31 cellular contexts compared by ENCODE assay signal in genomic region chr12:64142784-64143183, GRCh38.
"Had no signal": no experiment of that assay in that cellular context is flagged by ENCODE, and none has a peak within 500 bp of the region (broad histone marks: within the 10 kb centered on the region; RNA-seq: fewer than 3 reads in every experiment).

No MANE protein-coding gene starts in this region.

- H3K27me3 Mint-ChIP-seq: activated B cell treated with CpG ODN at 0.5 μM for 24 hours; activated CD8-positive, alpha-beta T cell treated with anti-CD3 and anti-CD28 coated beads for 36 hours; activated naive CD4-positive, alpha-beta T cell treated with anti-CD3 and anti-CD28 coated beads, Interleukin-2, amount 50 U/mL, for 24 hours; activated naive CD8-positive, alpha-beta T cell treated with anti-CD3 and anti-CD28 coated beads for 36 hours; activated naive CD8-positive, alpha-beta T cell treated with anti-CD3 and anti-CD28 coated beads, Interleukin-2, amount 50 U/mL, for 24 hours; activated T-helper 17 cell treated with anti-CD3 and anti-CD28 coated beads, Interleukin-2, amount 50 U/mL, for 72 hours; central memory CD8-positive, alpha-beta T cell; T-helper 17 cell had no signal

- H3K9me3 Mint-ChIP-seq: activated B cell treated with CpG ODN at 0.5 μM for 24 hours; activated CD8-positive, alpha-beta T cell treated with anti-CD3 and anti-CD28 coated beads for 36 hours; activated naive CD4-positive, alpha-beta T cell treated with anti-CD3 and anti-CD28 coated beads, Interleukin-2, amount 50 U/mL, for 24 hours; activated T-cell treated with anti-CD3 and anti-CD28 coated beads, Interleukin-2, amount 50 U/mL, for 4 hours; activated T-helper 17 cell treated with anti-CD3 and anti-CD28 coated beads, Interleukin-2, amount 50 U/mL, for 72 hours; central memory CD8-positive, alpha-beta T cell; T-helper 2 cell treated with Interferon-gamma antibody and Interleukin-4, amounts not matched to agents 5 μg/mL and 100 μg/mL, for 36 hours had no signal

- H3K36me3 ChIP-seq: cardiac muscle cell, WERI-Rb-1 had no signal

- H3K4me3 ChIP-seq: adrenal gland, body of pancreas, cardiac muscle cell, esophagus squamous epithelium, gastroesophageal sphincter, heart right ventricle had no signal

- H3K27me3 ChIP-seq: adrenal gland, body of pancreas, cardiac muscle cell, esophagus squamous epithelium, gastroesophageal sphincter, heart right ventricle had no signal

- H3K4me1 ChIP-seq: adrenal gland, body of pancreas, gastroesophageal sphincter, heart right ventricle had no signal

- H3K4me1 Mint-ChIP-seq: activated naive CD4-positive, alpha-beta T cell treated with anti-CD3 and anti-CD28 coated beads, Interleukin-2, amount 50 U/mL, for 24 hours; activated T-helper 17 cell treated with anti-CD3 and anti-CD28 coated beads, Interleukin-2, amount 50 U/mL, for 72 hours; T-helper 17 cell had no signal

- H3K27ac Mint-ChIP-seq: activated B cell treated with CpG ODN at 0.5 μM for 24 hours; activated CD8-positive, alpha-beta T cell treated with anti-CD3 and anti-CD28 coated beads for 36 hours; activated naive CD4-positive, alpha-beta T cell treated with anti-CD3 and anti-CD28 coated beads, Interleukin-2, amount 50 U/mL, for 24 hours; activated naive CD8-positive, alpha-beta T cell treated with anti-CD3 and anti-CD28 coated beads for 36 hours; activated naive CD8-positive, alpha-beta T cell treated with anti-CD3 and anti-CD28 coated beads, Interleukin-2, amount 50 U/mL, for 24 hours; activated T-helper 17 cell treated with anti-CD3 and anti-CD28 coated beads, Interleukin-2, amount 50 U/mL, for 72 hours; T-helper 17 cell; T-helper 2 cell treated with Interferon-gamma antibody and Interleukin-4, amounts not matched to agents 5 μg/mL and 100 μg/mL, for 36 hours had no signal

- H3K27ac ChIP-seq: adrenal gland, body of pancreas, cardiac muscle cell, gastroesophageal sphincter, heart right ventricle, WERI-Rb-1 had no signal

- H3K4me3 Mint-ChIP-seq: activated B cell treated with CpG ODN at 0.5 μM for 24 hours; activated CD8-positive, alpha-beta T cell treated with anti-CD3 and anti-CD28 coated beads for 36 hours; activated naive CD4-positive, alpha-beta T cell treated with anti-CD3 and anti-CD28 coated beads, Interleukin-2, amount 50 U/mL, for 24 hours; activated naive CD8-positive, alpha-beta T cell treated with anti-CD3 and anti-CD28 coated beads for 36 hours; activated naive CD8-positive, alpha-beta T cell treated with anti-CD3 and anti-CD28 coated beads, Interleukin-2, amount 50 U/mL, for 24 hours; activated T-cell treated with anti-CD3 and anti-CD28 coated beads, Interleukin-2, amount 50 U/mL, for 4 hours; activated T-helper 17 cell treated with anti-CD3 and anti-CD28 coated beads, Interleukin-2, amount 50 U/mL, for 72 hours; central memory CD8-positive, alpha-beta T cell; T-helper 17 cell; T-helper 2 cell treated with Interferon-gamma antibody and Interleukin-4, amounts not matched to agents 5 μg/mL and 100 μg/mL, for 36 hours had no signal

- H3K9me3 ChIP-seq: adrenal gland, body of pancreas, esophagus squamous epithelium, gastroesophageal sphincter, heart right ventricle had no signal

- DNase-seq: activated B cell treated with CpG ODN at 0.5 μM for 24 hours; activated CD4-positive, alpha-beta T cell treated with anti-CD3 and anti-CD28 coated beads for 48 hours; activated CD4-positive, alpha-beta T cell treated with anti-CD3 and anti-CD28 coated beads, Interleukin-2, amount 50 U/mL, for 1 hour; activated CD4-positive, alpha-beta T cell treated with anti-CD3 and anti-CD28 coated beads, Interleukin-2, amount 50 U/mL, for 48 hours; activated CD8-positive, alpha-beta memory T cell treated with anti-CD3 and anti-CD28 coated beads for 24 hours; activated CD8-positive, alpha-beta T cell treated with anti-CD3 and anti-CD28 coated beads for 36 hours; activated effector memory CD4-positive, alpha-beta T cell treated with Interleukin-2 at 50 U/mL for 16 hours; activated gamma-delta T cell treated with Interleukin-2 at 50 U/mL for 16 hours; activated naive CD4-positive, alpha-beta T cell treated with Interleukin-2 at 50 U/mL for 16 hours; activated naive CD8-positive, alpha-beta T cell treated with anti-CD3 and anti-CD28 coated beads for 36 hours; activated naive CD8-positive, alpha-beta T cell treated with anti-CD3 and anti-CD28 coated beads, Interleukin-2, amount 50 U/mL, for 24 hours; activated T-cell treated with anti-CD3 and anti-CD28 coated beads, Interleukin-2, amount 50 U/mL, for 4 hours; adrenal gland; amygdala; aorta; body of pancreas; cortex of kidney; effector CD8-positive, alpha-beta T cell; erythroblast; esophagus squamous epithelium; heart right ventricle; T-helper 1 cell; T-helper 17 cell; T1000; WERI-Rb-1 had no signal
